ENCODE assay signal across 1 cellular context in the genomic region with DNA sequence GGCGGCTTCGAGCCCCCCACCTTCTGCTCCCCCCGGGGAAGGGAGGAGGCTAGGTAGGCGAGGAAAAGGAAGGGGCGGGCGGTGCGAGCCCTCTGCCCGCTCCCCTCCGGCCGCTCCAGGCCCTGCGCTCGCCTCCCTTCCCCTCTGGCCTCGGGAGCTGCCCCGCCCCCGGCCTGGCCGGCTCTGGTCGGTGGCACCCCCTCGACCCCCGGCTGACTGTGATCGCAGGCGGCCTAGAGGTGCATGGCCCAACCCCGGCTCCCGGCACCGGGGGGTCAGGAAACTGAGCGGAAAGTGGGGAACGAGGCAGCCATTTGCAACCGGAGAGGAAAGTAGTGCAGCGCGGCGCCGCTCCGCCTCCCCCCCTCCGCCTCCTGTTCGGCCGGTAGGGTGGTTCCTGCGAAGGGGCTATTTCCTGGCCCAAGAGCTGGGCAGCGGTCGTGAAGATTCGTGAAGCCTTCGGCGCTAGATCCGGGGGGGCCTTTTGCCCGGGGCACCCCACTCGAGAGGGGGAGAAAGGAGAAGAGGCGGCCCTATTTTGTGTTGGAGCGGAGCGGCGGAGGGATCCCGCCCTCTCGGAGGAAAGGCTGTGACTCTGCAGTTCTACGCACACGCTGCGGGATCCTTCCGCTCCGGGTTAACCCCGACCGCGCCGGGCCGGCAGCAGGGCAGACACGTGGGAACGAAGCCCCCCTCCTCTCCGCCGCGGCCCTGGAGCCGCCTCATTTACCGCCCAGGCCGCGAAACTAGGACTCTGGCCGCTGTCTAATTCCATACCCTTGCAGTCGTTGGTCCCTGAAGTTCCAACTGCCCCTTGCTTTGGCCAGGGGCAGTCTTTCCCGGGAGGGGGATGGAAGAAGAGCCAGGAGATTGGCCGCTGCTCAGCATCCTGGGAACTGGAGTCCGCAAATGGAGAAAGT.
A peak's percentile ranks its signal among the peaks of the same experiment; 100 is the strongest.
TF ChIP-seq lines count a peak whose summit lies in the region.

A gene with protein sequence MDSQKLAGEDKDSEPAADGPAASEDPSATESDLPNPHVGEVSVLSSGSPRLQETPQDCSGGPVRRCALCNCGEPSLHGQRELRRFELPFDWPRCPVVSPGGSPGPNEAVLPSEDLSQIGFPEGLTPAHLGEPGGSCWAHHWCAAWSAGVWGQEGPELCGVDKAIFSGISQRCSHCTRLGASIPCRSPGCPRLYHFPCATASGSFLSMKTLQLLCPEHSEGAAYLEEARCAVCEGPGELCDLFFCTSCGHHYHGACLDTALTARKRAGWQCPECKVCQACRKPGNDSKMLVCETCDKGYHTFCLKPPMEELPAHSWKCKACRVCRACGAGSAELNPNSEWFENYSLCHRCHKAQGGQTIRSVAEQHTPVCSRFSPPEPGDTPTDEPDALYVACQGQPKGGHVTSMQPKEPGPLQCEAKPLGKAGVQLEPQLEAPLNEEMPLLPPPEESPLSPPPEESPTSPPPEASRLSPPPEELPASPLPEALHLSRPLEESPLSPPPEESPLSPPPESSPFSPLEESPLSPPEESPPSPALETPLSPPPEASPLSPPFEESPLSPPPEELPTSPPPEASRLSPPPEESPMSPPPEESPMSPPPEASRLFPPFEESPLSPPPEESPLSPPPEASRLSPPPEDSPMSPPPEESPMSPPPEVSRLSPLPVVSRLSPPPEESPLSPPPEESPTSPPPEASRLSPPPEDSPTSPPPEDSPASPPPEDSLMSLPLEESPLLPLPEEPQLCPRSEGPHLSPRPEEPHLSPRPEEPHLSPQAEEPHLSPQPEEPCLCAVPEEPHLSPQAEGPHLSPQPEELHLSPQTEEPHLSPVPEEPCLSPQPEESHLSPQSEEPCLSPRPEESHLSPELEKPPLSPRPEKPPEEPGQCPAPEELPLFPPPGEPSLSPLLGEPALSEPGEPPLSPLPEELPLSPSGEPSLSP (N-terminal part only) (minus strand): TSS at position 558 of the 920 bp plus-strand sequence. CDS start 5,470 bp downstream, outside the sequence.

TF ChIP-seq in HEK293, 187 proteins besides CTCF, POLR2A, EP300 and RAD21 (continues in another document):
- TF ChIP-seq ZNF660 (tag by site-specific recombination; IDR thresholded peaks at IDR 0.05) (peak; percentile 93), ZBTB1 (tag by site-specific recombination; IDR thresholded peaks at IDR 0.05) (peak; percentile 75), ZNF610 (tag by site-specific recombination; IDR thresholded peaks at IDR 0.05; ENCODE audit: borderline replicate concordance) (peak; percentile 98), HOXC10 (CRISPR knock-in tag; IDR thresholded peaks at IDR 0.05) (no peak), ZNF624 (tag by site-specific recombination; IDR thresholded peaks at IDR 0.05) (0 out of 2 replicates have a peak, but pooled peaks have one; percentile 73), ZNF132 (tag by site-specific recombination; IDR thresholded peaks at IDR 0.05; ENCODE audit: borderline replicate concordance) (no peak), ZNF221 (tag by site-specific recombination; IDR thresholded peaks at IDR 0.05; ENCODE audit: borderline replicate concordance) (0 out of 2 replicates have a peak, but pooled peaks have one; percentile 8), ZNF596 (tag by site-specific recombination; IDR thresholded peaks at IDR 0.05) (peak; percentile 68; the same call in 1 of the 2 replicates), SCRT1 (tag by site-specific recombination; IDR thresholded peaks at IDR 0.05; ENCODE audit: borderline replicate concordance) (0 out of 2 replicates have a peak, but pooled peaks have one; percentile 63), BCL11B (tag by site-specific recombination; IDR thresholded peaks at IDR 0.05; ENCODE audit: low read depth) (peak; percentile 98), ZNF423 (tag by site-specific recombination; IDR thresholded peaks at IDR 0.05) (peak; percentile 72; the same call in 1 of the 2 replicates), ZNF707 (tag by site-specific recombination; IDR thresholded peaks at IDR 0.05) (no peak), GLIS1 (tag by site-specific recombination; IDR thresholded peaks at IDR 0.05) (peak; percentile 62), ZNF544 (tag by site-specific recombination; IDR thresholded peaks at IDR 0.05) (no peak), ZNF530 (tag by site-specific recombination; IDR thresholded peaks at IDR 0.05; ENCODE audit: low read depth) (no peak), YY2 (tag by site-specific recombination; IDR thresholded peaks at IDR 0.05) (peak; percentile 96; the same call in 1 of the 2 replicates), KLF7 (tag by site-specific recombination; IDR thresholded peaks at IDR 0.05; ENCODE audit: borderline replicate concordance) (peak; percentile 98), PRDM1 (tag by site-specific recombination; IDR thresholded peaks at IDR 0.05) (peak; percentile 85), ZNF239 (tag by site-specific recombination; IDR thresholded peaks at IDR 0.05) (peak; percentile 54; the same call in 1 of the 2 replicates), ZNF514 (tag by site-specific recombination; IDR thresholded peaks at IDR 0.05) (0 out of 2 replicates have a peak, but pooled peaks have one; percentile 87), SETDB1 (IDR thresholded peaks at IDR 0.05; ENCODE audit: insufficient read length, low read length) (no peak), HOXD13 (CRISPR knock-in tag; IDR thresholded peaks at IDR 0.05; ENCODE audit: borderline replicate concordance) (no peak)
- TF ChIP-seq, protein P1, sequence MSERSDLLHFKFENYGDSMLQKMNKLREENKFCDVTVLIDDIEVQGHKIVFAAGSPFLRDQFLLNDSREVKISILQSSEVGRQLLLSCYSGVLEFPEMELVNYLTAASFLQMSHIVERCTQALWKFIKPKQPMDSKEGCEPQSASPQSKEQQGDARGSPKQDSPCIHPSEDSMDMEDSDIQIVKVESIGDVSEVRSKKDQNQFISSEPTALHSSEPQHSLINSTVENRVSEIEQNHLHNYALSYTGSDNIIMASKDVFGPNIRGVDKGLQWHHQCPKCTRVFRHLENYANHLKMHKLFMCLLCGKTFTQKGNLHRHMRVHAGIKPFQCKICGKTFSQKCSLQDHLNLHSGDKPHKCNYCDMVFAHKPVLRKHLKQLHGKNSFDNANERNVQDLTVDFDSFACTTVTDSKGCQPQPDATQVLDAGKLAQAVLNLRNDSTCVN (tag by site-specific recombination; optimal IDR thresholded peaks at IDR 0.05) = peak; percentile 98
- TF ChIP-seq, protein P2, sequence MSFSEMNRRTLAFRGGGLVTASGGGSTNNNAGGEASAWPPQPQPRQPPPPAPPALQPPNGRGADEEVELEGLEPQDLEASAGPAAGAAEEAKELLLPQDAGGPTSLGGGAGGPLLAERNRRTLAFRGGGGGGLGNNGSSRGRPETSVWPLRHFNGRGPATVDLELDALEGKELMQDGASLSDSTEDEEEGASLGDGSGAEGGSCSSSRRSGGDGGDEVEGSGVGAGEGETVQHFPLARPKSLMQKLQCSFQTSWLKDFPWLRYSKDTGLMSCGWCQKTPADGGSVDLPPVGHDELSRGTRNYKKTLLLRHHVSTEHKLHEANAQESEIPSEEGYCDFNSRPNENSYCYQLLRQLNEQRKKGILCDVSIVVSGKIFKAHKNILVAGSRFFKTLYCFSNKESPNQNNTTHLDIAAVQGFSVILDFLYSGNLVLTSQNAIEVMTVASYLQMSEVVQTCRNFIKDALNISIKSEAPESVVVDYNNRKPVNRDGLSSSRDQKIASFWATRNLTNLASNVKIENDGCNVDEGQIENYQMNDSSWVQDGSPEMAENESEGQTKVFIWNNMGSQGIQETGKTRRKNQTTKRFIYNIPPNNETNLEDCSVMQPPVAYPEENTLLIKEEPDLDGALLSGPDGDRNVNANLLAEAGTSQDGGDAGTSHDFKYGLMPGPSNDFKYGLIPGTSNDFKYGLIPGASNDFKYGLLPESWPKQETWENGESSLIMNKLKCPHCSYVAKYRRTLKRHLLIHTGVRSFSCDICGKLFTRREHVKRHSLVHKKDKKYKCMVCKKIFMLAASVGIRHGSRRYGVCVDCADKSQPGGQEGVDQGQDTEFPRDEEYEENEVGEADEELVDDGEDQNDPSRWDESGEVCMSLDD (tag by site-specific recombination; IDR thresholded peaks at IDR 0.05) = peak; percentile 99
- TF ChIP-seq, protein P3, sequence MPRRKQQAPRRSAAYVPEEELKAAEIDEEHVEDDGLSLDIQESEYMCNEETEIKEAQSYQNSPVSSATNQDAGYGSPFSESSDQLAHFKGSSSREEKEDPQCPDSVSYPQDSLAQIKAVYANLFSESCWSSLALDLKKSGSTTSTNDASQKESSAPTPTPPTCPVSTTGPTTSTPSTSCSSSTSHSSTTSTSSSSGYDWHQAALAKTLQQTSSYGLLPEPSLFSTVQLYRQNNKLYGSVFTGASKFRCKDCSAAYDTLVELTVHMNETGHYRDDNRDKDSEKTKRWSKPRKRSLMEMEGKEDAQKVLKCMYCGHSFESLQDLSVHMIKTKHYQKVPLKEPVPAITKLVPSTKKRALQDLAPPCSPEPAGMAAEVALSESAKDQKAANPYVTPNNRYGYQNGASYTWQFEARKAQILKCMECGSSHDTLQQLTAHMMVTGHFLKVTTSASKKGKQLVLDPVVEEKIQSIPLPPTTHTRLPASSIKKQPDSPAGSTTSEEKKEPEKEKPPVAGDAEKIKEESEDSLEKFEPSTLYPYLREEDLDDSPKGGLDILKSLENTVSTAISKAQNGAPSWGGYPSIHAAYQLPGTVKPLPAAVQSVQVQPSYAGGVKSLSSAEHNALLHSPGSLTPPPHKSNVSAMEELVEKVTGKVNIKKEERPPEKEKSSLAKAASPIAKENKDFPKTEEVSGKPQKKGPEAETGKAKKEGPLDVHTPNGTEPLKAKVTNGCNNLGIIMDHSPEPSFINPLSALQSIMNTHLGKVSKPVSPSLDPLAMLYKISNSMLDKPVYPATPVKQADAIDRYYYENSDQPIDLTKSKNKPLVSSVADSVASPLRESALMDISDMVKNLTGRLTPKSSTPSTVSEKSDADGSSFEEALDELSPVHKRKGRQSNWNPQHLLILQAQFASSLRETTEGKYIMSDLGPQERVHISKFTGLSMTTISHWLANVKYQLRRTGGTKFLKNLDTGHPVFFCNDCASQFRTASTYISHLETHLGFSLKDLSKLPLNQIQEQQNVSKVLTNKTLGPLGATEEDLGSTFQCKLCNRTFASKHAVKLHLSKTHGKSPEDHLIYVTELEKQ (tag by site-specific recombination; IDR thresholded peaks at IDR 0.05; ENCODE audit: borderline replicate concordance) = peak; percentile 91
- TF ChIP-seq, protein P4, sequence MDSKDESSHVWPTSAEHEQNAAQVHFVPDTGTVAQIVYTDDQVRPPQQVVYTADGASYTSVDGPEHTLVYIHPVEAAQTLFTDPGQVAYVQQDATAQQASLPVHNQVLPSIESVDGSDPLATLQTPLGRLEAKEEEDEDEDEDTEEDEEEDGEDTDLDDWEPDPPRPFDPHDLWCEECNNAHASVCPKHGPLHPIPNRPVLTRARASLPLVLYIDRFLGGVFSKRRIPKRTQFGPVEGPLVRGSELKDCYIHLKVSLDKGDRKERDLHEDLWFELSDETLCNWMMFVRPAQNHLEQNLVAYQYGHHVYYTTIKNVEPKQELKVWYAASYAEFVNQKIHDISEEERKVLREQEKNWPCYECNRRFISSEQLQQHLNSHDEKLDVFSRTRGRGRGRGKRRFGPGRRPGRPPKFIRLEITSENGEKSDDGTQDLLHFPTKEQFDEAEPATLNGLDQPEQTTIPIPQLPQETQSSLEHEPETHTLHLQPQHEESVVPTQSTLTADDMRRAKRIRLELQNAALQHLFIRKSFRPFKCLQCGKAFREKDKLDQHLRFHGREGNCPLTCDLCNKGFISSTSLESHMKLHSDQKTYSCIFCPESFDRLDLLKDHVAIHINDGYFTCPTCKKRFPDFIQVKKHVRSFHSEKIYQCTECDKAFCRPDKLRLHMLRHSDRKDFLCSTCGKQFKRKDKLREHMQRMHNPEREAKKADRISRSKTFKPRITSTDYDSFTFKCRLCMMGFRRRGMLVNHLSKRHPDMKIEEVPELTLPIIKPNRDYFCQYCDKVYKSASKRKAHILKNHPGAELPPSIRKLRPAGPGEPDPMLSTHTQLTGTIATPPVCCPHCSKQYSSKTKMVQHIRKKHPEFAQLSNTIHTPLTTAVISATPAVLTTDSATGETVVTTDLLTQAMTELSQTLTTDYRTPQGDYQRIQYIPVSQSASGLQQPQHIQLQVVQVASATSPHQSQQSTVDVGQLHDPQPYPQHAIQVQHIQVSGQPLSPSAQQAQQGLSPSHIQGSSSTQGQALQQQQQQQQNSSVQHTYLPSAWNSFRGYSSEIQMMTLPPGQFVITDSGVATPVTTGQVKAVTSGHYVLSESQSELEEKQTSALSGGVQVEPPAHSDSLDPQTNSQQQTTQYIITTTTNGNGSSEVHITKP (tag by site-specific recombination; IDR thresholded peaks at IDR 0.05) = peak; percentile 92
- TF ChIP-seq, protein P5, sequence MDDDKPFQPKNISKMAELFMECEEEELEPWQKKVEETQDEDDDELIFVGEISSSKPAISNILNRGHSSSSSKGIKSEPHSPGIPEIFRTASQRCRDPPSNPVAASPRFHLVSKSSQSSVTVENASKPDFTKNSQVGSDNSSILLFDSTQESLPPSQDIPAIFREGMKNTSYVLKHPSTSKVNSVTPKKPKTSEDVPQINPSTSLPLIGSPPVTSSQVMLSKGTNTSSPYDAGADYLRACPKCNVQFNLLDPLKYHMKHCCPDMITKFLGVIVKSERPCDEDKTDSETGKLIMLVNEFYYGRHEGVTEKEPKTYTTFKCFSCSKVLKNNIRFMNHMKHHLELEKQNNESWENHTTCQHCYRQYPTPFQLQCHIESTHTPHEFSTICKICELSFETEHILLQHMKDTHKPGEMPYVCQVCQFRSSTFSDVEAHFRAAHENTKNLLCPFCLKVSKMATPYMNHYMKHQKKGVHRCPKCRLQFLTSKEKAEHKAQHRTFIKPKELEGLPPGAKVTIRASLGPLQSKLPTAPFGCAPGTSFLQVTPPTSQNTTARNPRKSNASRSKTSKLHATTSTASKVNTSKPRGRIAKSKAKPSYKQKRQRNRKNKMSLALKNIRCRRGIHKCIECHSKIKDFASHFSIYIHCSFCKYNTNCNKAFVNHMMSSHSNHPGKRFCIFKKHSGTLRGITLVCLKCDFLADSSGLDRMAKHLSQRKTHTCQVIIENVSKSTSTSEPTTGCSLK (tag by site-specific recombination; IDR thresholded peaks at IDR 0.05) = no peak
- TF ChIP-seq, protein P6, sequence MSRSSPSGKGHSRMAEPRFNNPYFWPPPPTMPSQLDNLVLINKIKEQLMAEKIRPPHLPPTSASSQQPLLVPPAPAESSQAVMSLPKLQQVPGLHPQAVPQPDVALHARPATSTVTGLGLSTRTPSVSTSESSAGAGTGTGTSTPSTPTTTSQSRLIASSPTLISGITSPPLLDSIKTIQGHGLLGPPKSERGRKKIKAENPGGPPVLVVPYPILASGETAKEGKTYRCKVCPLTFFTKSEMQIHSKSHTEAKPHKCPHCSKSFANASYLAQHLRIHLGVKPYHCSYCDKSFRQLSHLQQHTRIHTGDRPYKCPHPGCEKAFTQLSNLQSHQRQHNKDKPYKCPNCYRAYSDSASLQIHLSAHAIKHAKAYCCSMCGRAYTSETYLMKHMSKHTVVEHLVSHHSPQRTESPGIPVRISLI (tag by site-specific recombination; IDR thresholded peaks at IDR 0.05) = no peak
- TF ChIP-seq, protein P7, sequence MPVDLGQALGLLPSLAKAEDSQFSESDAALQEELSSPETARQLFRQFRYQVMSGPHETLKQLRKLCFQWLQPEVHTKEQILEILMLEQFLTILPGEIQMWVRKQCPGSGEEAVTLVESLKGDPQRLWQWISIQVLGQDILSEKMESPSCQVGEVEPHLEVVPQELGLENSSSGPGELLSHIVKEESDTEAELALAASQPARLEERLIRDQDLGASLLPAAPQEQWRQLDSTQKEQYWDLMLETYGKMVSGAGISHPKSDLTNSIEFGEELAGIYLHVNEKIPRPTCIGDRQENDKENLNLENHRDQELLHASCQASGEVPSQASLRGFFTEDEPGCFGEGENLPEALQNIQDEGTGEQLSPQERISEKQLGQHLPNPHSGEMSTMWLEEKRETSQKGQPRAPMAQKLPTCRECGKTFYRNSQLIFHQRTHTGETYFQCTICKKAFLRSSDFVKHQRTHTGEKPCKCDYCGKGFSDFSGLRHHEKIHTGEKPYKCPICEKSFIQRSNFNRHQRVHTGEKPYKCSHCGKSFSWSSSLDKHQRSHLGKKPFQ (tag by site-specific recombination; IDR thresholded peaks at IDR 0.05) = peak; percentile 82; the same call in 1 of the 2 replicates
